Comparison of ENCODE assay signal across 1 cellular context in the genomic region with DNA sequence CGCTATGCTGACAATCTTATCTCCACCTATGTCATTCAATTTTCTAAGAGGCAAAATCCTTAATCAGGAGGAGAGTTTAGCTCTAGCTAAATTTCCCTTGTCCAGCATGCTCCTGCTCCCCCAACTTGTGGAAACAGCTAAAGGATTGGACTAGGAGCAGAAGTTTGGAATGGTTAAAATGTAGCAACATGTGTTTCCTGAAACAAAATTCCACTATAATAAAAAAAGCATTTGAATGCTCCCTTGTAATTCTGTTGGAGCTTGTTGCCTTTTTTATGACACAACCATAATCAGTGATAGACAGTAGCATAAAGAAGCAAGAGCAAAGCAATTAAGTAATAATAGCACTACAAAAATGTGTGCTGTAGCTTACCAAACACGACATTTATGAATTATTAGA.
TF ChIP-seq lines count a peak whose summit lies in the region.

No MANE protein-coding gene starts in this region.

TF ChIP-seq in H1, 55 proteins besides CTCF, POLR2A, EP300 and RAD21:
- no peak for TF ChIP-seq CTBP2 (IDR thresholded peaks at IDR 0.05; ENCODE audit: borderline replicate concordance, insufficient read depth, insufficient read length, low read length)
- TF ChIP-seq HDAC6 (IDR thresholded peaks at IDR 0.05; ENCODE audit: low read depth, low read length): no peak
- TF ChIP-seq SP4 (IDR thresholded peaks at IDR 0.05; ENCODE audit: low read length): no peak
- no peak for TF ChIP-seq SRF (IDR thresholded peaks at IDR 0.05; ENCODE audit: low read depth, low read length)
- no peak for TF ChIP-seq CBX5 (IDR thresholded peaks at IDR 0.05; ENCODE audit: low read depth, low read length)
- TF ChIP-seq TAF1 (IDR thresholded peaks at IDR 0.05; ENCODE audit: low read depth, low read length): no peak
- TF ChIP-seq CHD2 (IDR thresholded peaks at IDR 0.05; ENCODE audit: low read length): no peak
